ENCODE assay signal across 16 cellular contexts in the genomic region with DNA sequence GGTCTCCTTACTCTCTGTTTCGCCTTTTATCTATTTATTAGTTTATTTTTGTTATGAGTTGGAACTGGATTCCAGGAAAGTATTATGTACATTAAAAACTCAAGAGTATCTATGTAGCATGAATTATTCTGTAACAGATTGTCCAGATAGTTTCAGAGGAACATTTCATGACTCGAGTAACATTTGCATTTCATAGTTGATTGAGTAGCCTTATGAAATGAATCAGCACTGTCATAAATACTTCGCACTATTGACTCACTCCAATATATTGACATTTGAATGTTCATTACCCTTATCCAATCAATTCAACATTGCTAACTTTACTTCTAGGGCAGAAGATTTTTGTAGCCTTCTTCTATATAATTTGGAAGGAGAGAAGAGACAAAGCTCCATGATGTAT. TPM values are rescaled to one million over a fixed set of nuclear protein-coding genes. Genes with fewer than 3 reads are reported as not detected.
A peak's percentile ranks its signal among the peaks of the same experiment; 100 is the strongest.
DNase-seq lines count a peak whose midpoint lies in the region; ATAC-seq and TF ChIP-seq lines count a peak whose summit lies in the region.
"Had no signal": no experiment of that assay in that cellular context is flagged by ENCODE, and none has a peak within 500 bp of the region (broad histone marks: within the 10 kb centered on the region; RNA-seq: fewer than 3 reads in every experiment).

No MANE protein-coding gene starts in this region.

- ATAC-seq in GM18520 (IDR thresholded peaks at IDR 0.05; ENCODE audit: unreplicated experiment) (peak; percentile 88), GM21381 (IDR thresholded peaks at IDR 0.05; ENCODE audit: unreplicated experiment) (peak; percentile 46), HG02973 (IDR thresholded peaks at IDR 0.05; ENCODE audit: unreplicated experiment) (peak; percentile 78), HG03565 (IDR thresholded peaks at IDR 0.05; ENCODE audit: unreplicated experiment) (peak; percentile 76)
- ATAC-seq: gastroesophageal sphincter, Panc1, upper lobe of right lung had no signal

- H3K4me3 ChIP-seq in osteoblast (ENCODE audit: insufficient read depth, low read length): no peak overlapping the region
- H3K4me3 ChIP-seq: adrenal gland, gastroesophageal sphincter, upper lobe of right lung had no signal

- peaks cover 3% of the 10 kb centered on the region for H3K9me3 ChIP-seq in osteoblast (ENCODE audit: low read depth, low read length)
- H3K9me3 ChIP-seq: adrenal gland, gastroesophageal sphincter, upper lobe of right lung had no signal

- no peak overlapping the region for H2AFZ ChIP-seq in osteoblast (ENCODE audit: low read length)

- H3K4me1 ChIP-seq in osteoblast (ENCODE audit: insufficient read depth, low read length): peaks cover 8% of the 10 kb centered on the region
- H3K4me1 ChIP-seq: adrenal gland, gastroesophageal sphincter, upper lobe of right lung had no signal

- no peak for DNase-seq in activated naive CD4-positive, alpha-beta T cell (lab: John Stamatoyannopoulos, UW)
- no peak for DNase-seq in activated CD8-positive, alpha-beta memory T cell treated with anti-CD3 and anti-CD28 coated beads for 24 hours
- DNase-seq in ecto neural progenitor cell (ENCODE audit: low spot score): no peak
- no peak for DNase-seq in osteoblast (ENCODE audit: insufficient read length, low spot score, missing footprints)
- DNase-seq: adrenal gland, H9, NCI-H2107, T-helper 9 cell, upper lobe of right lung had no signal

- no peak overlapping the region for H3K4me2 ChIP-seq in osteoblast (ENCODE audit: insufficient read depth, low read length)
- H3K4me2 ChIP-seq: KMS-11 had no signal

- TF ChIP-seq CTCF in osteoblast (IDR thresholded peaks at IDR 0.05; ENCODE audit: extremely low read depth, low read depth, low read length): no peak

- no peaks in the 10 kb centered on the region for H3K36me3 ChIP-seq in osteoblast (ENCODE audit: insufficient read depth, low read length)
- H3K36me3 ChIP-seq: adrenal gland, gastroesophageal sphincter, upper lobe of right lung had no signal

- no peaks in the 10 kb centered on the region for H4K20me1 ChIP-seq in osteoblast (ENCODE audit: insufficient read depth, low read length)

- H3K79me2 ChIP-seq in osteoblast (ENCODE audit: insufficient read depth, low read length): no peaks in the 10 kb centered on the region

- H3K27ac ChIP-seq in osteoblast (ENCODE audit: low read depth, low read length): no peak overlapping the region
- H3K27ac ChIP-seq: adrenal gland, gastroesophageal sphincter, KMS-11, upper lobe of right lung had no signal

- no peaks in the 10 kb centered on the region for H3K27me3 ChIP-seq in osteoblast (ENCODE audit: insufficient read depth, low read length)
- H3K27me3 ChIP-seq: adrenal gland, gastroesophageal sphincter, upper lobe of right lung had no signal

RNA-seq across cellular contexts. Expression of gene VRK2, which starts 11.3 kb away (rescaled TPM):
- 22.1 and 25.0 TPM in 2 replicates for total RNA-seq in osteoblast
